In genomic region chr6:137705166-137706064, GRCh38 we compare ENCODE assay signal across 8 cellular contexts.
DNase-seq lines count a peak whose midpoint lies in the region; ATAC-seq, FAIRE-seq and TF ChIP-seq lines count a peak whose summit lies in the region.

No MANE protein-coding gene starts in this region.

- peak overlapping the region; percentile 49; the same call in 1 of the 2 replicates for H3K4me3 ChIP-seq in GM12878

- intact Hi-C loops in GM12878 (cut with micrococcal nuclease; ENCODE audit: unreplicated experiment) = loop anchor here (1.0 to 5.0 kb wide), 5 partner anchors 45 to 403 kb away; no protein-coding TSS in a partner anchor

- POLR2A ChIA-PET in GM12878 (lab: Charles Lee) = interaction anchor here (1.0 to 1.6 kb wide), 4 partner anchors 54 to 234 kb away, joined by 3 to 4 read pairs (median 4); partner anchors contain the start of gene TNFAIP3

- TF ChIP-seq EP300 in GM12878 (IDR thresholded peaks at IDR 0.05; ENCODE audit: borderline replicate concordance in 1 of 2, control insufficient read depth in 1 of 2, low read depth in 2 of 2, low read length in 2 of 2) = no peak

- in situ Hi-C loops in GM12878 (cut with MboI) = loop anchor here (5.0 to 10.0 kb wide), 4 partner anchors 97 to 299 kb away; partner anchors contain the start of gene TNFAIP3

- BruUV-seq in GM12878 (replicated peaks; lab: Mats Ljungman, UMichigan) = no TSS peak

- peaks cover under 1% of the 10 kb centered on the region; the same call in 2 of the 3 replicates for H3K9me3 ChIP-seq in GM12878 (replicated peaks; ENCODE audit: control insufficient read depth, insufficient read depth, low read length)

- H3K9ac ChIP-seq in GM12878 (ENCODE audit: control insufficient read depth, insufficient read depth, low read length) = no peak overlapping the region

- no peaks in the 10 kb centered on the region for H3K36me3 ChIP-seq in GM12878 (ENCODE audit: control insufficient read depth in 2 of 2, insufficient read depth in 2 of 2, low read length in 1 of 2)

- CTCF ChIA-PET in GM12878 (lab: Yijun Ruan, JAX) = interaction anchor here (0.8 to 4.0 kb wide), 56 partner anchors 8 to 629 kb away, joined by 3 to 174 read pairs (median 4); partner anchors contain the start of gene TNFAIP3

- H4K20me1 ChIP-seq in GM12878 (ENCODE audit: control insufficient read depth, insufficient read depth) = no peaks in the 10 kb centered on the region

- TF ChIP-seq POLR2A in GM12878 (IDR thresholded peaks at IDR 0.05; ENCODE audit: low read depth, low read length) = no peak

- peak; percentile 84 to 93 (median 91); a peak in 5 of 6 replicates for TF ChIP-seq CTCF in GM12878 (IDR thresholded peaks at IDR 0.05 in 2 of 3, conservative IDR thresholded peaks at IDR 0.05 in 1 of 3; ENCODE audit: control insufficient read depth in 2 of 3, extremely low read depth in 1 of 3, insufficient read depth in 1 of 3, low read depth in 3 of 3, low read length in 3 of 3)

- FAIRE-seq in TTC549 (lab: Jason Lieb, UNC) = peak; percentile 95
- peak; percentile 35 for FAIRE-seq in GM12878 (lab: Jason Lieb, UNC)

- peaks cover 39% of the 10 kb centered on the region for H3K4me1 ChIP-seq in GM12878 (ENCODE audit: control insufficient read depth, insufficient read depth, low read length)

- ATAC-seq in GM12878 = peak; percentile 67

- H3K27me3 ChIP-seq in GM12878 (replicated peaks in 1 of 2; ENCODE audit: control insufficient read depth in 2 of 2, insufficient read depth in 2 of 2, low read length in 1 of 2) = no peaks in the 10 kb centered on the region

- WGBS in GM12878 (ENCODE audit: insufficient coverage, insufficient replicate concordance, low lambda C conversion rate, missing lambda C conversion rate) = 44% methylated on average over 11 of the region's 11 CpGs

- H3K4me2 ChIP-seq in GM12878 (ENCODE audit: control insufficient read depth, insufficient read depth) = peak overlapping the region; percentile 61

- peaks cover 12% of the 10 kb centered on the region for H3K79me2 ChIP-seq in GM12878 (ENCODE audit: control insufficient read depth, insufficient read depth, low read length)

- SMC1A ChIA-PET in GM12878 (lab: Charles Lee; ENCODE audit: uncharacterized antibody, unreplicated experiment) = interaction anchor here (0.6 to 4.0 kb wide), 66 partner anchors 8 to 628 kb away, joined by 3 to 101 read pairs (median 4); partner anchors contain the start of gene TNFAIP3

- RAD21 ChIA-PET in GM12878 (lab: Charles Lee; ENCODE audit: unreplicated experiment) = interaction anchor here (0.7 to 4.0 kb wide), 50 partner anchors 10 to 628 kb away, joined by 3 to 127 read pairs (median 4); partner anchors contain the start of gene TNFAIP3

- peak overlapping the region; percentile 62 for H2AFZ ChIP-seq in GM12878 (ENCODE audit: control insufficient read depth, low read depth, low read length)

- TF ChIP-seq RAD21 in GM12878 (IDR thresholded peaks at IDR 0.05; ENCODE audit: insufficient read depth, low read depth, low read length) = peak; percentile 99

- DNase-seq in SIG-M5 treated with dmso at 0.1 percent for 504 hours (lab: John Stamatoyannopoulos, UW; ENCODE audit: unreplicated experiment) (peak; percentile 57), SIG-M5 (lab: John Stamatoyannopoulos, UW) (no peak), M059J (ENCODE audit: low read depth) (peak; percentile 61), GM12878 (ENCODE audit: low read depth, low spot score) (no peak), iris pigment epithelial cell (ENCODE audit: low read depth) (peak; percentile 63), cerebellum (ENCODE audit: low spot score) (no peak)
- DNase-seq in stimulated activated CD4-positive, alpha-beta T cell treated with anti-CD3 and anti-CD28 coated beads, Interleukin-2, amount 100 ng/mL, for 4 hours (ENCODE audit: low read depth) = peak; percentile 46

- 0 out of 2 replicates have a peak overlapping the region, but pooled peaks have one; percentile 28 for H3K27ac ChIP-seq in GM12878 (ENCODE audit: control insufficient read depth, insufficient read depth)

TF ChIP-seq in GM12878, 131 proteins besides CTCF, POLR2A, EP300 and RAD21 (continues in another document):
- TF ChIP-seq TBL1XR1 (IDR thresholded peaks at IDR 0.05; ENCODE audit: low read depth, low read length) (0 out of 2 replicates have a peak, but pooled peaks have one; percentile 8), SMARCA5 (IDR thresholded peaks at IDR 0.05) (peak; percentile 79; the same call in 1 of the 2 replicates), SRF (IDR thresholded peaks at IDR 0.05; ENCODE audit: low read depth in 2 of 2, low read length in 2 of 2) (peak; percentile 28 to 97; a peak in 2 of 4 replicates), BACH1 (IDR thresholded peaks at IDR 0.05; ENCODE audit: borderline replicate concordance) (no peak), PKNOX1 (IDR thresholded peaks at IDR 0.05) (no peak), POLR2AphosphoS2 (IDR thresholded peaks at IDR 0.05; ENCODE audit: low read depth, low read length) (no peak), SMAD1 (IDR thresholded peaks at IDR 0.05; ENCODE audit: low read depth, partially characterized antibody) (peak; percentile 9), MEF2A (IDR thresholded peaks at IDR 0.05; ENCODE audit: insufficient read depth, low read depth, low read length) (0 out of 2 replicates have a peak, but pooled peaks have one; percentile 25), SMC3 (IDR thresholded peaks at IDR 0.05; ENCODE audit: borderline replicate concordance, low read length) (peak; percentile 92), E2F4 (IDR thresholded peaks at IDR 0.05; ENCODE audit: low read depth, low read length) (no peak), NBN (IDR thresholded peaks at IDR 0.05) (no peak), CBX5 (IDR thresholded peaks at IDR 0.05; ENCODE audit: low read depth) (no peak)
- TF ChIP-seq, protein P1, sequence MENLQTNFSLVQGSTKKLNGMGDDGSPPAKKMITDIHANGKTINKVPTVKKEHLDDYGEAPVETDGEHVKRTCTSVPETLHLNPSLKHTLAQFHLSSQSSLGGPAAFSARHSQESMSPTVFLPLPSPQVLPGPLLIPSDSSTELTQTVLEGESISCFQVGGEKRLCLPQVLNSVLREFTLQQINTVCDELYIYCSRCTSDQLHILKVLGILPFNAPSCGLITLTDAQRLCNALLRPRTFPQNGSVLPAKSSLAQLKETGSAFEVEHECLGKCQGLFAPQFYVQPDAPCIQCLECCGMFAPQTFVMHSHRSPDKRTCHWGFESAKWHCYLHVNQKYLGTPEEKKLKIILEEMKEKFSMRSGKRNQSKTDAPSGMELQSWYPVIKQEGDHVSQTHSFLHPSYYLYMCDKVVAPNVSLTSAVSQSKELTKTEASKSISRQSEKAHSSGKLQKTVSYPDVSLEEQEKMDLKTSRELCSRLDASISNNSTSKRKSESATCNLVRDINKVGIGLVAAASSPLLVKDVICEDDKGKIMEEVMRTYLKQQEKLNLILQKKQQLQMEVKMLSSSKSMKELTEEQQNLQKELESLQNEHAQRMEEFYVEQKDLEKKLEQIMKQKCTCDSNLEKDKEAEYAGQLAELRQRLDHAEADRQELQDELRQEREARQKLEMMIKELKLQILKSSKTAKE (IDR thresholded peaks at IDR 0.05; ENCODE audit: low read depth, poor library complexity, severe bottlenecking) = peak; percentile 41
- TF ChIP-seq, protein P2, sequence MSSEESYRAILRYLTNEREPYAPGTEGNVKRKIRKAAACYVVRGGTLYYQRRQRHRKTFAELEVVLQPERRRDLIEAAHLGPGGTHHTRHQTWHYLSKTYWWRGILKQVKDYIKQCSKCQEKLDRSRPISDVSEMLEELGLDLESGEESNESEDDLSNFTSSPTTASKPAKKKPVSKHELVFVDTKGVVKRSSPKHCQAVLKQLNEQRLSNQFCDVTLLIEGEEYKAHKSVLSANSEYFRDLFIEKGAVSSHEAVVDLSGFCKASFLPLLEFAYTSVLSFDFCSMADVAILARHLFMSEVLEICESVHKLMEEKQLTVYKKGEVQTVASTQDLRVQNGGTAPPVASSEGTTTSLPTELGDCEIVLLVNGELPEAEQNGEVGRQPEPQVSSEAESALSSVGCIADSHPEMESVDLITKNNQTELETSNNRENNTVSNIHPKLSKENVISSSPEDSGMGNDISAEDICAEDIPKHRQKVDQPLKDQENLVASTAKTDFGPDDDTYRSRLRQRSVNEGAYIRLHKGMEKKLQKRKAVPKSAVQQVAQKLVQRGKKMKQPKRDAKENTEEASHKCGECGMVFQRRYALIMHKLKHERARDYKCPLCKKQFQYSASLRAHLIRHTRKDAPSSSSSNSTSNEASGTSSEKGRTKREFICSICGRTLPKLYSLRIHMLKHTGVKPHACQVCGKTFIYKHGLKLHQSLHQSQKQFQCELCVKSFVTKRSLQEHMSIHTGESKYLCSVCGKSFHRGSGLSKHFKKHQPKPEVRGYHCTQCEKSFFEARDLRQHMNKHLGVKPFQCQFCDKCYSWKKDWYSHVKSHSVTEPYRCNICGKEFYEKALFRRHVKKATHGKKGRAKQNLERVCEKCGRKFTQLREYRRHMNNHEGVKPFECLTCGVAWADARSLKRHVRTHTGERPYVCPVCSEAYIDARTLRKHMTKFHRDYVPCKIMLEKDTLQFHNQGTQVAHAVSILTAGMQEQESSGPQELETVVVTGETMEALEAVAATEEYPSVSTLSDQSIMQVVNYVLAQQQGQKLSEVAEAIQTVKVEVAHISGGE (CRISPR knock-in tag; IDR thresholded peaks at IDR 0.05) = no peak

Comparison
In these comparisons a context has a peak if more than half of its experiments do, and no peak if none do; other contexts are left out.
1. DNase-seq: peak in SIG-M5 treated with dmso at 0.1 percent for 504 hours (single experiment), M059J (single experiment), iris pigment epithelial cell (single experiment) and stimulated activated CD4-positive, alpha-beta T cell treated with anti-CD3 and anti-CD28 coated beads, Interleukin-2, amount 100 ng/mL, for 4 hours (single experiment); none in SIG-M5 (single experiment), GM12878 (single experiment) and cerebellum (single experiment).